14 cellular contexts compared by ENCODE assay signal in the genomic region with DNA sequence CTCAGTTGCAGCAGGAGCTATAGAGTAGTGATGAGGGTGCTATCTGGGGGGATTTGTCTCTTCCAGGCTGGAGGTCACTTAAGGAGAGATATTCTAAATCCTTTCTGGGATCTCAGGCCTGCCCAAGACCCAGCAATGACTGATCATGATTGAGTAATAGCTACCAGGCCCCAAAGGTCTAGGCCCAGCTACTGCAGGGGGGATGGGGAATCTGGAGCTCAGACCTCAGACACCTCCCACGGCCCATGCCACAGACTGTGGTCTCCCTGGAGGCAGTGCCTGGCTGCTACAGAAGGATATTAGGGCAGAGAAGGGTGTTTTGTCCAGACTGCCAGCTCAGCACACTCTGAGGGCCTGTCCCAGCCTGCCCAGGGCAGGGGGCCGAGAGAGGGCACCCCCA. TPM values are rescaled to one million over a fixed set of nuclear protein-coding genes. Genes with fewer than 3 reads are reported as not detected.
DNase-seq lines count a peak whose midpoint lies in the region; ATAC-seq and TF ChIP-seq lines count a peak whose summit lies in the region.
"Had no signal": no experiment of that assay in that cellular context is flagged by ENCODE, and none has a peak within 500 bp of the region (broad histone marks: within the 10 kb centered on the region; RNA-seq: fewer than 3 reads in every experiment).

No MANE protein-coding gene starts in this region.

- CTCF ChIA-PET in activated CD8-positive, alpha-beta memory T cell treated with anti-CD3 and anti-CD28 coated beads, Interleukin-2, amount 10 ng/mL, durations not matched to agents 7 days and 5 days (lab: Charles Lee): interaction anchor here (0.7 to 12.4 kb wide), 5 partner anchors 9 to 48 kb away, joined by 3 to 95 read pairs (median 4); a partner anchor contains a TSS

- DNase-seq in activated CD8-positive, alpha-beta memory T cell treated with anti-CD3 and anti-CD28 coated beads, Interleukin-2, amount 10 ng/mL, durations not matched to agents 7 days and 5 days: no peak
- DNase-seq in activated CD8-positive, alpha-beta memory T cell treated with anti-CD3 and anti-CD28 coated beads for 24 hours: no peak
- DNase-seq in RPMI7951 (ENCODE audit: low read depth) (peak; percentile 31), fibroblast of mammary gland (ENCODE audit: low read depth) (peak; percentile 53)
- no peak for DNase-seq in stimulated activated effector memory CD8-positive, alpha-beta T cell treated with anti-CD3 and anti-CD28 coated beads, Interleukin-12 subunit alpha, Interleukin-12 subunit beta, amount 100 ng/mL, for 72 hours (ENCODE audit: low spot score in 2 of 2)
- DNase-seq in activated effector memory CD4-positive, alpha-beta T cell treated with anti-CD3 and anti-CD28 coated beads, Interleukin-2, amount 50 U/mL, for 16 hours: no peak
- DNase-seq: NCI-H510A, ovary had no signal

- H3K27me3 Mint-ChIP-seq in activated CD8-positive, alpha-beta memory T cell treated with anti-CD3 and anti-CD28 coated beads, Interleukin-2, amount 10 ng/mL, durations not matched to agents 7 days and 5 days: peaks cover 12% of the 10 kb centered on the region

- no peak overlapping the region for H3K4me3 ChIP-seq in fibroblast of mammary gland (ENCODE audit: control insufficient read depth, low read depth, low read length)
- H3K4me3 ChIP-seq: K562, ovary had no signal

- H3K36me3 Mint-ChIP-seq in activated CD8-positive, alpha-beta memory T cell treated with anti-CD3 and anti-CD28 coated beads, Interleukin-2, amount 10 ng/mL, durations not matched to agents 7 days and 5 days: no peaks in the 10 kb centered on the region
- H3K36me3 Mint-ChIP-seq in stimulated activated effector memory CD8-positive, alpha-beta T cell treated with anti-CD3 and anti-CD28 coated beads, Interleukin-12 subunit alpha, Interleukin-12 subunit beta, amount 100 ng/mL, for 72 hours: no peaks in the 10 kb centered on the region

- no peak for TF ChIP-seq CTCF in fibroblast of mammary gland (conservative IDR thresholded peaks at IDR 0.05; ENCODE audit: control insufficient read depth, insufficient read depth, low read depth, low read length)

- no peaks in the 10 kb centered on the region for H3K9me3 Mint-ChIP-seq in activated CD8-positive, alpha-beta memory T cell treated with anti-CD3 and anti-CD28 coated beads, Interleukin-2, amount 10 ng/mL, durations not matched to agents 7 days and 5 days (ENCODE audit: low read depth)
- no peaks in the 10 kb centered on the region for H3K9me3 Mint-ChIP-seq in stimulated activated effector memory CD8-positive, alpha-beta T cell treated with anti-CD3 and anti-CD28 coated beads, Interleukin-12 subunit alpha, Interleukin-12 subunit beta, amount 100 ng/mL, for 72 hours
- H3K9me3 Mint-ChIP-seq: T-helper 1 cell treated with Interleukin-12 subunit alpha and Interleukin-12 subunit beta and Interleukin-4 antibody, amounts not matched to agents 30 μg/mL and 1 μg/mL, for 36 hours had no signal

- H3K4me1 Mint-ChIP-seq in activated CD8-positive, alpha-beta memory T cell treated with anti-CD3 and anti-CD28 coated beads, Interleukin-2, amount 10 ng/mL, durations not matched to agents 7 days and 5 days: peaks cover 2% of the 10 kb centered on the region
- no peaks in the 10 kb centered on the region for H3K4me1 Mint-ChIP-seq in stimulated activated effector memory CD8-positive, alpha-beta T cell treated with anti-CD3 and anti-CD28 coated beads, Interleukin-12 subunit alpha, Interleukin-12 subunit beta, amount 100 ng/mL, for 72 hours

- H3K4me3 Mint-ChIP-seq in activated CD8-positive, alpha-beta memory T cell treated with anti-CD3 and anti-CD28 coated beads, Interleukin-2, amount 10 ng/mL, durations not matched to agents 7 days and 5 days: no peak overlapping the region
- no peak overlapping the region for H3K4me3 Mint-ChIP-seq in stimulated activated effector memory CD8-positive, alpha-beta T cell treated with anti-CD3 and anti-CD28 coated beads, Interleukin-12 subunit alpha, Interleukin-12 subunit beta, amount 100 ng/mL, for 72 hours
- H3K4me3 Mint-ChIP-seq: T-helper 1 cell treated with Interleukin-12 subunit alpha and Interleukin-12 subunit beta and Interleukin-4 antibody, amounts not matched to agents 30 μg/mL and 1 μg/mL, for 36 hours had no signal

- H3K27ac Mint-ChIP-seq in activated CD8-positive, alpha-beta memory T cell treated with anti-CD3 and anti-CD28 coated beads, Interleukin-2, amount 10 ng/mL, durations not matched to agents 7 days and 5 days: no peak overlapping the region
- no peak overlapping the region for H3K27ac Mint-ChIP-seq in stimulated activated effector memory CD8-positive, alpha-beta T cell treated with anti-CD3 and anti-CD28 coated beads, Interleukin-12 subunit alpha, Interleukin-12 subunit beta, amount 100 ng/mL, for 72 hours
- H3K27ac Mint-ChIP-seq: T-helper 1 cell treated with Interleukin-12 subunit alpha and Interleukin-12 subunit beta and Interleukin-4 antibody, amounts not matched to agents 30 μg/mL and 1 μg/mL, for 36 hours had no signal

- peak; percentile 43 for ATAC-seq in activated CD8-positive, alpha-beta memory T cell treated with anti-CD3 and anti-CD28 coated beads, Interleukin-2, amount 10 ng/mL, durations not matched to agents 7 days and 5 days
- peak; percentile 84 for ATAC-seq in stimulated activated effector memory CD8-positive, alpha-beta T cell treated with anti-CD3 and anti-CD28 coated beads, Interleukin-12 subunit alpha, Interleukin-12 subunit beta, amount 100 ng/mL, for 72 hours
- no peak for ATAC-seq in GM18870 (IDR thresholded peaks at IDR 0.05; ENCODE audit: unreplicated experiment)
- no peak for ATAC-seq in GM21423 (IDR thresholded peaks at IDR 0.05; ENCODE audit: unreplicated experiment)

RNA-seq across cellular contexts. Expression of a gene that starts 6.9 kb away (rescaled TPM):
- total RNA-seq in activated CD8-positive, alpha-beta memory T cell treated with anti-CD3 and anti-CD28 coated beads, Interleukin-2, amount 10 ng/mL, durations not matched to agents 7 days and 5 days: not detected
- total RNA-seq in RPMI7951 (2014; rRNA removed; shearing (Covaris generic)): not detected in 2 replicates
- total RNA-seq: glomerular endothelial cell, lung microvascular endothelial cell had no signal

RNA-seq across cellular contexts. Expression of a gene that starts 20.5 kb away (rescaled TPM):
- total RNA-seq in activated CD8-positive, alpha-beta memory T cell treated with anti-CD3 and anti-CD28 coated beads, Interleukin-2, amount 10 ng/mL, durations not matched to agents 7 days and 5 days: not detected
- not detected in 2 replicates for total RNA-seq in RPMI7951 (2014; rRNA removed; shearing (Covaris generic))
- total RNA-seq: glomerular endothelial cell, K562, lung microvascular endothelial cell, ovary had no signal

RNA-seq across cellular contexts. Expression of a gene that starts 24.1 kb away (rescaled TPM):
- 100 to 1,000 TPM; 450 to 509 TPM for total RNA-seq in activated CD8-positive, alpha-beta memory T cell treated with anti-CD3 and anti-CD28 coated beads, Interleukin-2, amount 10 ng/mL, durations not matched to agents 7 days and 5 days
- total RNA-seq in RPMI7951 (2014; rRNA removed; shearing (Covaris generic)): 302 and 305 TPM in 2 replicates

RNA-seq across cellular contexts. Expression of a gene that starts 56.8 kb away (rescaled TPM):
- under 1 TPM; 0.07 to 0.09 TPM for total RNA-seq in activated CD8-positive, alpha-beta memory T cell treated with anti-CD3 and anti-CD28 coated beads, Interleukin-2, amount 10 ng/mL, durations not matched to agents 7 days and 5 days
- 1.5 and 1.9 TPM in 2 replicates for total RNA-seq in RPMI7951 (2014; rRNA removed; shearing (Covaris generic))

RNA-seq across cellular contexts. Expression of a gene that starts 57.0 kb away (rescaled TPM):
- under 1 TPM; 0.16 to 0.70 TPM for total RNA-seq in activated CD8-positive, alpha-beta memory T cell treated with anti-CD3 and anti-CD28 coated beads, Interleukin-2, amount 10 ng/mL, durations not matched to agents 7 days and 5 days
- 3.1 and 5.6 TPM in 2 replicates for total RNA-seq in RPMI7951 (2014; rRNA removed; shearing (Covaris generic))

Comparison
In these comparisons a context has a peak if more than half of its experiments do, and no peak if none do; other contexts are left out.
1. ATAC-seq: peak in activated CD8-positive, alpha-beta memory T cell treated with anti-CD3 and anti-CD28 coated beads, Interleukin-2, amount 10 ng/mL, durations not matched to agents 7 days and 5 days (single experiment) and stimulated activated effector memory CD8-positive, alpha-beta T cell treated with anti-CD3 and anti-CD28 coated beads, Interleukin-12 subunit alpha, Interleukin-12 subunit beta, amount 100 ng/mL, for 72 hours (single experiment); none in GM18870 (single experiment) and GM21423 (single experiment).
2. DNase-seq: peak in RPMI7951 (single experiment) and fibroblast of mammary gland (single experiment); none in activated CD8-positive, alpha-beta memory T cell treated with anti-CD3 and anti-CD28 coated beads, Interleukin-2, amount 10 ng/mL, durations not matched to agents 7 days and 5 days (single experiment), activated CD8-positive, alpha-beta memory T cell treated with anti-CD3 and anti-CD28 coated beads for 24 hours (single experiment), stimulated activated effector memory CD8-positive, alpha-beta T cell treated with anti-CD3 and anti-CD28 coated beads, Interleukin-12 subunit alpha, Interleukin-12 subunit beta, amount 100 ng/mL, for 72 hours (0 of 2) and activated effector memory CD4-positive, alpha-beta T cell treated with anti-CD3 and anti-CD28 coated beads, Interleukin-2, amount 50 U/mL, for 16 hours (single experiment).